Comparison of ENCODE assay signal across 1 cellular context in the genomic region with DNA sequence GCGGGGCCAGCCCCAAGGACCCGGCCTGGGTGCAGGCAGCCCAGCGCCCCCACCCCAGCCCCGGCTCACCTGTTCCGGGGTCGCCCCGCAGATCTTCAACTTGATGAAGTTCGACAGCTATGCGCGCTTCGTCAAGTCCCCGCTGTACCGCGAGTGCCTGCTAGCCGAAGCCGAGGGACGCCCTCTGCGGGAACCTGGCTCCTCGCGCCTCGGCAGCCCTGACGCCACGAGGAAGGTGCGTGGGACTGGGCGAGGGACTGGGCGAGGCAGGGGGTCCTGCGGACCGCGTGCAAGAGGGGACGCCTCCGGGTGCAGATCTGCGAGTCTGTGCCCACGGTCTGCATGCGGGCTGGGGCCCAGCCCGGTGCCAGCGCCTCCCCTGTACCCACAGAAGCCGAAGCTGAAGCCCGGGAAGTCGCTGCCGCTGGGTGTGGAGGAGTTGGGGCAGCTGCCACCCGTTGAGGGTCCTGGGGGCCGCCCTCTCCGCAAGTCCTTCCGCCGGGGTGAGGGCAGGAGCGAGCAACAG.
TF ChIP-seq lines count a peak whose summit lies in the region.

No MANE protein-coding gene starts in this region.

TF ChIP-seq in WTC11, 78 proteins besides CTCF, POLR2A, EP300 and RAD21 (continued from another document):
- TF ChIP-seq, protein P1, sequence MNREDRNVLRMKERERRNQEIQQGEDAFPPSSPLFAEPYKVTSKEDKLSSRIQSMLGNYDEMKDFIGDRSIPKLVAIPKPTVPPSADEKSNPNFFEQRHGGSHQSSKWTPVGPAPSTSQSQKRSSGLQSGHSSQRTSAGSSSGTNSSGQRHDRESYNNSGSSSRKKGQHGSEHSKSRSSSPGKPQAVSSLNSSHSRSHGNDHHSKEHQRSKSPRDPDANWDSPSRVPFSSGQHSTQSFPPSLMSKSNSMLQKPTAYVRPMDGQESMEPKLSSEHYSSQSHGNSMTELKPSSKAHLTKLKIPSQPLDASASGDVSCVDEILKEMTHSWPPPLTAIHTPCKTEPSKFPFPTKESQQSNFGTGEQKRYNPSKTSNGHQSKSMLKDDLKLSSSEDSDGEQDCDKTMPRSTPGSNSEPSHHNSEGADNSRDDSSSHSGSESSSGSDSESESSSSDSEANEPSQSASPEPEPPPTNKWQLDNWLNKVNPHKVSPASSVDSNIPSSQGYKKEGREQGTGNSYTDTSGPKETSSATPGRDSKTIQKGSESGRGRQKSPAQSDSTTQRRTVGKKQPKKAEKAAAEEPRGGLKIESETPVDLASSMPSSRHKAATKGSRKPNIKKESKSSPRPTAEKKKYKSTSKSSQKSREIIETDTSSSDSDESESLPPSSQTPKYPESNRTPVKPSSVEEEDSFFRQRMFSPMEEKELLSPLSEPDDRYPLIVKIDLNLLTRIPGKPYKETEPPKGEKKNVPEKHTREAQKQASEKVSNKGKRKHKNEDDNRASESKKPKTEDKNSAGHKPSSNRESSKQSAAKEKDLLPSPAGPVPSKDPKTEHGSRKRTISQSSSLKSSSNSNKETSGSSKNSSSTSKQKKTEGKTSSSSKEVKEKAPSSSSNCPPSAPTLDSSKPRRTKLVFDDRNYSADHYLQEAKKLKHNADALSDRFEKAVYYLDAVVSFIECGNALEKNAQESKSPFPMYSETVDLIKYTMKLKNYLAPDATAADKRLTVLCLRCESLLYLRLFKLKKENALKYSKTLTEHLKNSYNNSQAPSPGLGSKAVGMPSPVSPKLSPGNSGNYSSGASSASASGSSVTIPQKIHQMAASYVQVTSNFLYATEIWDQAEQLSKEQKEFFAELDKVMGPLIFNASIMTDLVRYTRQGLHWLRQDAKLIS (CRISPR knock-in tag; IDR thresholded peaks at IDR 0.05; ENCODE audit: borderline replicate concordance) = no peak
- no peak for TF ChIP-seq ZNF423 (CRISPR knock-in tag; IDR thresholded peaks at IDR 0.05)
- no peak for TF ChIP-seq GTF2I (CRISPR knock-in tag; conservative IDR thresholded peaks at IDR 0.05)
- TF ChIP-seq JAZF1 (CRISPR knock-in tag; IDR thresholded peaks at IDR 0.05) = no peak
- TF ChIP-seq, protein P2, sequence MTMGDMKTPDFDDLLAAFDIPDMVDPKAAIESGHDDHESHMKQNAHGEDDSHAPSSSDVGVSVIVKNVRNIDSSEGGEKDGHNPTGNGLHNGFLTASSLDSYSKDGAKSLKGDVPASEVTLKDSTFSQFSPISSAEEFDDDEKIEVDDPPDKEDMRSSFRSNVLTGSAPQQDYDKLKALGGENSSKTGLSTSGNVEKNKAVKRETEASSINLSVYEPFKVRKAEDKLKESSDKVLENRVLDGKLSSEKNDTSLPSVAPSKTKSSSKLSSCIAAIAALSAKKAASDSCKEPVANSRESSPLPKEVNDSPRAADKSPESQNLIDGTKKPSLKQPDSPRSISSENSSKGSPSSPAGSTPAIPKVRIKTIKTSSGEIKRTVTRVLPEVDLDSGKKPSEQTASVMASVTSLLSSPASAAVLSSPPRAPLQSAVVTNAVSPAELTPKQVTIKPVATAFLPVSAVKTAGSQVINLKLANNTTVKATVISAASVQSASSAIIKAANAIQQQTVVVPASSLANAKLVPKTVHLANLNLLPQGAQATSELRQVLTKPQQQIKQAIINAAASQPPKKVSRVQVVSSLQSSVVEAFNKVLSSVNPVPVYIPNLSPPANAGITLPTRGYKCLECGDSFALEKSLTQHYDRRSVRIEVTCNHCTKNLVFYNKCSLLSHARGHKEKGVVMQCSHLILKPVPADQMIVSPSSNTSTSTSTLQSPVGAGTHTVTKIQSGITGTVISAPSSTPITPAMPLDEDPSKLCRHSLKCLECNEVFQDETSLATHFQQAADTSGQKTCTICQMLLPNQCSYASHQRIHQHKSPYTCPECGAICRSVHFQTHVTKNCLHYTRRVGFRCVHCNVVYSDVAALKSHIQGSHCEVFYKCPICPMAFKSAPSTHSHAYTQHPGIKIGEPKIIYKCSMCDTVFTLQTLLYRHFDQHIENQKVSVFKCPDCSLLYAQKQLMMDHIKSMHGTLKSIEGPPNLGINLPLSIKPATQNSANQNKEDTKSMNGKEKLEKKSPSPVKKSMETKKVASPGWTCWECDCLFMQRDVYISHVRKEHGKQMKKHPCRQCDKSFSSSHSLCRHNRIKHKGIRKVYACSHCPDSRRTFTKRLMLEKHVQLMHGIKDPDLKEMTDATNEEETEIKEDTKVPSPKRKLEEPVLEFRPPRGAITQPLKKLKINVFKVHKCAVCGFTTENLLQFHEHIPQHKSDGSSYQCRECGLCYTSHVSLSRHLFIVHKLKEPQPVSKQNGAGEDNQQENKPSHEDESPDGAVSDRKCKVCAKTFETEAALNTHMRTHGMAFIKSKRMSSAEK (CRISPR knock-in tag; IDR thresholded peaks at IDR 0.05; ENCODE audit: borderline replicate concordance) = no peak
